Comparison of ENCODE assay signal across 11 cellular contexts in genomic region chr12:116717466-116718457, GRCh38. TPM values are rescaled to one million over a fixed set of nuclear protein-coding genes. Genes with fewer than 3 reads are reported as not detected.
DNase-seq lines count a peak whose midpoint lies in the region; ATAC-seq and TF ChIP-seq lines count a peak whose summit lies in the region.
"Had no signal": no experiment of that assay in that cellular context is flagged by ENCODE, and none has a peak within 500 bp of the region (broad histone marks: within the 10 kb centered on the region; RNA-seq: fewer than 3 reads in every experiment).

No MANE protein-coding gene starts in this region.

- H3K27ac ChIP-seq in HUES64 (ENCODE audit: low read depth, low read length) (peak overlapping the region; percentile 48; the same call in 1 of the 2 replicates), left lung (peak overlapping the region; percentile 35 to 37), subcutaneous abdominal adipose tissue (ENCODE audit: low read depth, low read length) (no peak overlapping the region)
- H3K27ac ChIP-seq: HL-60 had no signal

- peaks cover 55% of the 10 kb centered on the region for H3K36me3 ChIP-seq in HUES64 (ENCODE audit: insufficient read depth, low read length)
- peaks cover 2 to 89% of the 10 kb centered on the region in 2 donors for H3K36me3 ChIP-seq in left lung
- H3K36me3 ChIP-seq in subcutaneous abdominal adipose tissue (ENCODE audit: control insufficient read depth in 5 of 5, insufficient read depth in 5 of 5, low read length in 5 of 5): peaks cover 9 to 65% (median 39%) of the 10 kb centered on the region in 5 donors

- ATAC-seq in left lung (peak; percentile 46), HG03521 (IDR thresholded peaks at IDR 0.05; ENCODE audit: unreplicated experiment) (no peak), HG03097 (IDR thresholded peaks at IDR 0.05; ENCODE audit: low FRiP score, unreplicated experiment) (no peak), HG02588 (IDR thresholded peaks at IDR 0.05; ENCODE audit: unreplicated experiment) (no peak)

- H3K9ac ChIP-seq in HUES64 (ENCODE audit: low read depth, low read length): no peak overlapping the region
- H3K9ac ChIP-seq in subcutaneous abdominal adipose tissue (ENCODE audit: low read length in 5 of 5): peak overlapping the region in 1 of 5 donors; percentile 35

- H3K4me1 ChIP-seq in HUES64 (ENCODE audit: insufficient read depth, low read length) (peaks cover 26% of the 10 kb centered on the region), left lung (peaks cover 9 to 21% of the 10 kb centered on the region in 2 donors), subcutaneous abdominal adipose tissue (ENCODE audit: control insufficient read depth in 5 of 5, insufficient read depth in 5 of 5, low read length in 5 of 5) (peaks cover 4 to 18% (median 14%) of the 10 kb centered on the region in 5 donors)

- DNase-seq in choroid plexus epithelial cell (ENCODE audit: low read depth) (peak; percentile 65), left lung (no peak), 8988T (no peak)
- DNase-seq: activated CD4-positive, alpha-beta T cell treated with anti-CD3 and anti-CD28 coated beads for 48 hours; NCI-H748 treated with DMSO at 0.1 percent for 48 hours had no signal

- H3K9me3 ChIP-seq in HUES64 (ENCODE audit: insufficient read depth, low read depth, low read length): no peaks in the 10 kb centered on the region
- no peaks in the 10 kb centered on the region for H3K9me3 ChIP-seq in left lung
- no peaks in the 10 kb centered on the region for H3K9me3 ChIP-seq in subcutaneous abdominal adipose tissue (ENCODE audit: control insufficient read depth in 5 of 5, low read length in 5 of 5)

- 82% methylated on average over 27 of the region's 27 CpGs for WGBS in HUES64

- H3K4me3 ChIP-seq in HUES64 (ENCODE audit: low read length): no peak overlapping the region
- peak overlapping the region; percentile 36 for H3K4me3 ChIP-seq in choroid plexus epithelial cell (ENCODE audit: low read depth, low read length)
- H3K4me3 ChIP-seq in left lung: no peak overlapping the region
- peak overlapping the region; percentile 27 to 53 (median 35) for H3K4me3 ChIP-seq in subcutaneous abdominal adipose tissue (ENCODE audit: low read depth in 1 of 5, low read length in 5 of 5)

- H3K27me3 ChIP-seq in HUES64 (ENCODE audit: insufficient read depth, low read length) (no peaks in the 10 kb centered on the region), left lung (no peaks in the 10 kb centered on the region), subcutaneous abdominal adipose tissue (ENCODE audit: control insufficient read depth in 5 of 5, insufficient read depth in 4 of 5, low read length in 5 of 5) (no peaks in the 10 kb centered on the region)

- no peak for TF ChIP-seq CTCF in choroid plexus epithelial cell (conservative IDR thresholded peaks at IDR 0.05; ENCODE audit: low read depth, low read length)
- TF ChIP-seq CTCF in left lung (IDR thresholded peaks at IDR 0.05): no peak

- intact Hi-C loops in left lung (cut with DNase I): no loop called here

RNA-seq across cellular contexts. Expression of gene SPRING1, which starts 20.1 kb away (rescaled TPM):
- 21.2 TPM for polyA plus RNA-seq in HUES64 (2013, experiment 1 of 2)
- 19.1 TPM for polyA plus RNA-seq in HUES64 (2013, experiment 2 of 2)
- total RNA-seq in left lung: 10 to 100 TPM; 70.1 to 90.5 TPM

RNA-seq across cellular contexts. Expression of gene RNFT2, which starts 20.4 kb away (rescaled TPM):
- polyA plus RNA-seq in HUES64 (2013, experiment 1 of 2): 9.8 TPM
- 13.2 TPM for polyA plus RNA-seq in HUES64 (2013, experiment 2 of 2)
- 1 to 10 TPM; 5.3 to 5.5 TPM for total RNA-seq in left lung

Comparison
In these comparisons a context has a peak if more than half of its experiments do, and no peak if none do; other contexts are left out.
1. H3K4me3 ChIP-seq: peak in choroid plexus epithelial cell (single experiment) and subcutaneous abdominal adipose tissue (5 of 5); none in HUES64 (single experiment) and left lung (0 of 2).